In genomic region chr9:92973700-92974099, GRCh38 we compare ENCODE assay signal across 15 cellular contexts. TPM values are rescaled to one million over a fixed set of nuclear protein-coding genes. Genes with fewer than 3 reads are reported as not detected.
A peak's percentile ranks its signal among the peaks of the same experiment; 100 is the strongest.
DNase-seq lines count a peak whose midpoint lies in the region; ATAC-seq and TF ChIP-seq lines count a peak whose summit lies in the region.
"Had no signal": no experiment of that assay in that cellular context is flagged by ENCODE, and none has a peak within 500 bp of the region (broad histone marks: within the 10 kb centered on the region; RNA-seq: fewer than 3 reads in every experiment).

No MANE protein-coding gene starts in this region.

- TSS peak; percentile 85 for BruUV-seq in PC-9 (replicated peaks; lab: Mats Ljungman, UMichigan)

- H3K9me3 ChIP-seq in PC-9 (ENCODE audit: insufficient read depth, low read depth) = no peaks in the 10 kb centered on the region
- H3K9me3 ChIP-seq: HAP-1, SJSA1 had no signal

- H3K4me1 Mint-ChIP-seq in activated CD8-positive, alpha-beta memory T cell treated with anti-CD3 and anti-CD28 coated beads, Interleukin-2, amount 10 ng/mL, durations not matched to agents 7 days and 5 days = peaks cover 73% of the 10 kb centered on the region
- peaks cover 65 to 81% of the 10 kb centered on the region in 2 donors for H3K4me1 Mint-ChIP-seq in effector memory CD8-positive, alpha-beta T cell (ENCODE audit: low read depth in 2 of 2)
- H3K4me1 Mint-ChIP-seq in progenitor cell of endocrine pancreas (ENCODE audit: low read depth) = peaks cover 15% of the 10 kb centered on the region

- intact Hi-C loops in PC-9 (cut with micrococcal nuclease; ENCODE audit: unreplicated experiment) = loop anchor here (1.0 to 5.0 kb wide), 6 partner anchors 15 to 249 kb away; no protein-coding TSS in a partner anchor

- peaks cover 27% of the 10 kb centered on the region for H3K79me2 ChIP-seq in PC-9 (ENCODE audit: low read depth)

- CTCF ChIA-PET in activated CD8-positive, alpha-beta memory T cell treated with anti-CD3 and anti-CD28 coated beads, Interleukin-2, amount 10 ng/mL, durations not matched to agents 7 days and 5 days (lab: Charles Lee) = interaction anchor here (1.1 to 2.1 kb wide), 2 partner anchors 30 to 135 kb away, joined by 3 to 10 read pairs; no protein-coding TSS in a partner anchor
- CTCF ChIA-PET in PC-9 (lab: Charles Lee) = interaction anchor here (0.9 to 1.7 kb wide), 3 partner anchors 13 to 30 kb away, joined by 3 to 11 read pairs (median 10); no protein-coding TSS in a partner anchor

- H3K27ac ChIP-seq in PC-9 = peak overlapping the region; percentile 99
- H3K27ac ChIP-seq: SJSA1 had no signal

- H3K27me3 ChIP-seq in PC-9 (ENCODE audit: insufficient read depth, low read depth) = no peaks in the 10 kb centered on the region
- H3K27me3 ChIP-seq: SJSA1 had no signal

- POLR2A ChIA-PET in PC-9 (lab: Charles Lee; ENCODE audit: unreplicated experiment) = interaction anchor here (0.6 to 1.5 kb wide), 10 partner anchors 16 to 163 kb away, joined by 3 to 15 read pairs (median 4); partner anchors contain the start of gene CARD19

- ATAC-seq in activated CD8-positive, alpha-beta memory T cell treated with anti-CD3 and anti-CD28 coated beads, Interleukin-2, amount 10 ng/mL, durations not matched to agents 7 days and 5 days = no peak
- no peak for ATAC-seq in effector memory CD8-positive, alpha-beta T cell (replicated peaks)
- no peak for ATAC-seq in HG02798 (IDR thresholded peaks at IDR 0.05; ENCODE audit: poor library complexity, unreplicated experiment)
- no peak for ATAC-seq in esophagus mucosa
- ATAC-seq: K562 had no signal

- no peaks in the 10 kb centered on the region for H3K9me2 ChIP-seq in PC-9 (ENCODE audit: insufficient read depth)

- no peaks in the 10 kb centered on the region for H4K20me1 ChIP-seq in PC-9 (ENCODE audit: insufficient read depth)

- peaks cover 52% of the 10 kb centered on the region for H3F3A ChIP-seq in PC-9 (ENCODE audit: insufficient read depth, low read depth)

- H3K4me1 ChIP-seq in PC-9 (replicated peaks; ENCODE audit: insufficient read depth) = peaks cover 80% of the 10 kb centered on the region

- DNase-seq in activated CD8-positive, alpha-beta memory T cell treated with anti-CD3 and anti-CD28 coated beads, Interleukin-2, amount 10 ng/mL, durations not matched to agents 7 days and 5 days = no peak
- DNase-seq in activated CD8-positive, alpha-beta memory T cell treated with anti-CD3 and anti-CD28 coated beads for 24 hours = no peak
- DNase-seq in PC-9 (no peak), progenitor cell of endocrine pancreas (ENCODE audit: low spot score, unreplicated experiment) (no peak)
- DNase-seq in effector memory CD8-positive, alpha-beta T cell = no peak
- no peak for DNase-seq in activated CD8-positive, alpha-beta memory T cell treated with anti-CD3 and anti-CD28 coated beads, Interleukin-2, amount 50 U/mL, for 4 hours
- DNase-seq: dermis blood vessel endothelial cell, NCI-H1105, NCI-H226 had no signal

- no peaks in the 10 kb centered on the region for H3K36me3 ChIP-seq in PC-9 (ENCODE audit: low read depth)
- H3K36me3 ChIP-seq: HAP-1, SJSA1 had no signal

- TF ChIP-seq CTCF in PC-9 (conservative IDR thresholded peaks at IDR 0.05) (no peak), progenitor cell of endocrine pancreas (IDR thresholded peaks at IDR 0.05; ENCODE audit: unreplicated experiment) (no peak)

- peak overlapping the region; percentile 29 for H3K27ac Mint-ChIP-seq in activated CD8-positive, alpha-beta memory T cell treated with anti-CD3 and anti-CD28 coated beads, Interleukin-2, amount 10 ng/mL, durations not matched to agents 7 days and 5 days
- peak overlapping the region; percentile 90 to 99 for H3K27ac Mint-ChIP-seq in effector memory CD8-positive, alpha-beta T cell
- peak overlapping the region; percentile 94 for H3K27ac Mint-ChIP-seq in progenitor cell of endocrine pancreas

- peaks cover 38% of the 10 kb centered on the region for H3K36me3 Mint-ChIP-seq in activated CD8-positive, alpha-beta memory T cell treated with anti-CD3 and anti-CD28 coated beads, Interleukin-2, amount 10 ng/mL, durations not matched to agents 7 days and 5 days
- peaks cover 70% of the 10 kb centered on the region for H3K36me3 Mint-ChIP-seq in effector memory CD8-positive, alpha-beta T cell (ENCODE audit: insufficient read depth)
- H3K36me3 Mint-ChIP-seq in progenitor cell of endocrine pancreas (ENCODE audit: insufficient read depth) = peaks cover 13% of the 10 kb centered on the region

- H2AFZ ChIP-seq in PC-9 = peak overlapping the region; percentile 66

- H3K4me3 Mint-ChIP-seq in activated CD8-positive, alpha-beta memory T cell treated with anti-CD3 and anti-CD28 coated beads, Interleukin-2, amount 10 ng/mL, durations not matched to agents 7 days and 5 days = no peak overlapping the region
- peak overlapping the region; percentile 69 to 84 for H3K4me3 Mint-ChIP-seq in effector memory CD8-positive, alpha-beta T cell
- peak overlapping the region; percentile 11 for H3K4me3 Mint-ChIP-seq in progenitor cell of endocrine pancreas (ENCODE audit: low read depth)

- H3K4me3 ChIP-seq in PC-9 = peak overlapping the region; percentile 38; the same call in 1 of the 2 replicates
- H3K4me3 ChIP-seq: HAP-1, K562, SJSA1 had no signal

- no peaks in the 10 kb centered on the region for H3K27me3 Mint-ChIP-seq in activated CD8-positive, alpha-beta memory T cell treated with anti-CD3 and anti-CD28 coated beads, Interleukin-2, amount 10 ng/mL, durations not matched to agents 7 days and 5 days
- H3K27me3 Mint-ChIP-seq in effector memory CD8-positive, alpha-beta T cell = no peaks in the 10 kb centered on the region
- no peaks in the 10 kb centered on the region for H3K27me3 Mint-ChIP-seq in progenitor cell of endocrine pancreas

- peak overlapping the region; percentile 93 for H3K4me2 ChIP-seq in PC-9

- no peaks in the 10 kb centered on the region for H3K9me3 Mint-ChIP-seq in activated CD8-positive, alpha-beta memory T cell treated with anti-CD3 and anti-CD28 coated beads, Interleukin-2, amount 10 ng/mL, durations not matched to agents 7 days and 5 days (ENCODE audit: low read depth)
- no peaks in the 10 kb centered on the region for H3K9me3 Mint-ChIP-seq in effector memory CD8-positive, alpha-beta T cell
- no peaks in the 10 kb centered on the region for H3K9me3 Mint-ChIP-seq in progenitor cell of endocrine pancreas (ENCODE audit: low read depth)

RNA-seq across cellular contexts. Expression of gene FGD3, which starts 26.4 kb away (rescaled TPM):
- 10 to 100 TPM; 72.1 to 91.2 TPM for total RNA-seq in activated CD8-positive, alpha-beta memory T cell treated with anti-CD3 and anti-CD28 coated beads, Interleukin-2, amount 10 ng/mL, durations not matched to agents 7 days and 5 days
- total RNA-seq in PC-9 (2021) (84.9 and 89.0 TPM in 2 replicates), progenitor cell of endocrine pancreas (9.6 and 12.0 TPM in 2 replicates), esophagus mucosa (2.1 TPM)
- total RNA-seq: fibroblast of lung, SJSA1 had no signal

Comparison
In these comparisons a context has a peak if more than half of its experiments do, and no peak if none do; other contexts are left out.
1. H3K27ac Mint-ChIP-seq: peak in every context shown above with its lines; median percentile 94 in effector memory CD8-positive, alpha-beta T cell; 94 in progenitor cell of endocrine pancreas; 29 in activated CD8-positive, alpha-beta memory T cell treated with anti-CD3 and anti-CD28 coated beads, Interleukin-2, amount 10 ng/mL, durations not matched to agents 7 days and 5 days.